Comparison of ENCODE assay signal across 1 cellular context in the genomic region with DNA sequence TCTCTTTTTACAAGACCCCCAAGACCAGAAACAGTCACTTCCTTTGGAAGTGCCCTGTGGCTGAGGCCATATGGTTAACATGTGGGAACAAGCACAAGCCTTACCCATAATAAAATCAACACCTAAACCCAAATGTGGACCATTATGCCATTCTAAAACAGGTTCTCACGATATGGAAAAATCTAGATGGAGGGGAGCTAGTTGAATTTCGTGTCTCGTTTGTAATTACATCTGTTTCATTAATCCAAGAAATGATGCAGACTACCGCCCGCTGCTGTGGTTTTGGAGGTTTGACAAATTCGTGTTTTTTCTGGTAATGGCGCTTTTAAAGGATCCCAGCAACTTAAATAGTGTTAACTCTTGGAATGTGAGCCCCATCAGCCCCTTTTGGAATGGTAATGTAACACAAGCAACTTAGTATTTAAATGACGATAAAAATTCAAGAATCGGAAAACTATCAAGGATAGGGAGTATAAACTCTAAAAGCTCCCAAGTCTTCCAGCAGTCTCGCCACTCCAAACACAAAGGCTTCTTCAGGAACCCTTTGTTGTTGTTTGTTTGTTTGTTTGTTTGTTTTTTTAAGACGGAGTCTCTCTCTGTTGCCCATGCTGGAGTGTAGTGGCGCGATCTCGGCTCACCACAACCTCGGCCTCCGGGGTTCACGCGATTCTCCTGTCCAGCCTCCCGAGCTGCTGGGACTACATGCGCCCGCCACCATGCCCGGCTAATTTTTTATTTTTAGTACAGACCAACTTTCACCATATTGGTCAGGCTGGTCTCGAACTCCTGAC.
TF ChIP-seq lines count a peak whose summit lies in the region.

No MANE protein-coding gene starts in this region.

TF ChIP-seq in HCT116, 20 proteins besides CTCF, POLR2A, EP300 and RAD21:
- TF ChIP-seq SP1 (IDR thresholded peaks at IDR 0.05; ENCODE audit: low read depth), result no peak
- TF ChIP-seq, protein P1, sequence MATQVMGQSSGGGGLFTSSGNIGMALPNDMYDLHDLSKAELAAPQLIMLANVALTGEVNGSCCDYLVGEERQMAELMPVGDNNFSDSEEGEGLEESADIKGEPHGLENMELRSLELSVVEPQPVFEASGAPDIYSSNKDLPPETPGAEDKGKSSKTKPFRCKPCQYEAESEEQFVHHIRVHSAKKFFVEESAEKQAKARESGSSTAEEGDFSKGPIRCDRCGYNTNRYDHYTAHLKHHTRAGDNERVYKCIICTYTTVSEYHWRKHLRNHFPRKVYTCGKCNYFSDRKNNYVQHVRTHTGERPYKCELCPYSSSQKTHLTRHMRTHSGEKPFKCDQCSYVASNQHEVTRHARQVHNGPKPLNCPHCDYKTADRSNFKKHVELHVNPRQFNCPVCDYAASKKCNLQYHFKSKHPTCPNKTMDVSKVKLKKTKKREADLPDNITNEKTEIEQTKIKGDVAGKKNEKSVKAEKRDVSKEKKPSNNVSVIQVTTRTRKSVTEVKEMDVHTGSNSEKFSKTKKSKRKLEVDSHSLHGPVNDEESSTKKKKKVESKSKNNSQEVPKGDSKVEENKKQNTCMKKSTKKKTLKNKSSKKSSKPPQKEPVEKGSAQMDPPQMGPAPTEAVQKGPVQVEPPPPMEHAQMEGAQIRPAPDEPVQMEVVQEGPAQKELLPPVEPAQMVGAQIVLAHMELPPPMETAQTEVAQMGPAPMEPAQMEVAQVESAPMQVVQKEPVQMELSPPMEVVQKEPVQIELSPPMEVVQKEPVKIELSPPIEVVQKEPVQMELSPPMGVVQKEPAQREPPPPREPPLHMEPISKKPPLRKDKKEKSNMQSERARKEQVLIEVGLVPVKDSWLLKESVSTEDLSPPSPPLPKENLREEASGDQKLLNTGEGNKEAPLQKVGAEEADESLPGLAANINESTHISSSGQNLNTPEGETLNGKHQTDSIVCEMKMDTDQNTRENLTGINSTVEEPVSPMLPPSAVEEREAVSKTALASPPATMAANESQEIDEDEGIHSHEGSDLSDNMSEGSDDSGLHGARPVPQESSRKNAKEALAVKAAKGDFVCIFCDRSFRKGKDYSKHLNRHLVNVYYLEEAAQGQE (IDR thresholded peaks at IDR 0.05; ENCODE audit: low read depth), result no peak
- no peak for TF ChIP-seq JUND (IDR thresholded peaks at IDR 0.05)
- TF ChIP-seq, protein P2, sequence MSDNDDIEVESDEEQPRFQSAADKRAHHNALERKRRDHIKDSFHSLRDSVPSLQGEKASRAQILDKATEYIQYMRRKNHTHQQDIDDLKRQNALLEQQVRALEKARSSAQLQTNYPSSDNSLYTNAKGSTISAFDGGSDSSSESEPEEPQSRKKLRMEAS (IDR thresholded peaks at IDR 0.05), result no peak
- TF ChIP-seq, protein P3, sequence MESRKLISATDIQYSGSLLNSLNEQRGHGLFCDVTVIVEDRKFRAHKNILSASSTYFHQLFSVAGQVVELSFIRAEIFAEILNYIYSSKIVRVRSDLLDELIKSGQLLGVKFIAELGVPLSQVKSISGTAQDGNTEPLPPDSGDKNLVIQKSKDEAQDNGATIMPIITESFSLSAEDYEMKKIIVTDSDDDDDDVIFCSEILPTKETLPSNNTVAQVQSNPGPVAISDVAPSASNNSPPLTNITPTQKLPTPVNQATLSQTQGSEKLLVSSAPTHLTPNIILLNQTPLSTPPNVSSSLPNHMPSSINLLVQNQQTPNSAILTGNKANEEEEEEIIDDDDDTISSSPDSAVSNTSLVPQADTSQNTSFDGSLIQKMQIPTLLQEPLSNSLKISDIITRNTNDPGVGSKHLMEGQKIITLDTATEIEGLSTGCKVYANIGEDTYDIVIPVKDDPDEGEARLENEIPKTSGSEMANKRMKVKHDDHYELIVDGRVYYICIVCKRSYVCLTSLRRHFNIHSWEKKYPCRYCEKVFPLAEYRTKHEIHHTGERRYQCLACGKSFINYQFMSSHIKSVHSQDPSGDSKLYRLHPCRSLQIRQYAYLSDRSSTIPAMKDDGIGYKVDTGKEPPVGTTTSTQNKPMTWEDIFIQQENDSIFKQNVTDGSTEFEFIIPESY (IDR thresholded peaks at IDR 0.05; ENCODE audit: extremely low read depth, insufficient replicate concordance, low read length), result no peak
- TF ChIP-seq CEBPB (IDR thresholded peaks at IDR 0.05; ENCODE audit: low read depth), result no peak
- no peak for TF ChIP-seq EZH2phosphoT487 (IDR thresholded peaks at IDR 0.05; ENCODE audit: borderline replicate concordance)
- no peak for TF ChIP-seq POLR2AphosphoS5 (IDR thresholded peaks at IDR 0.05; ENCODE audit: low read depth, low read length)
- no peak for TF ChIP-seq EZH2 (IDR thresholded peaks at IDR 0.05)
- no peak for TF ChIP-seq ZNF274 (IDR thresholded peaks at IDR 0.05; ENCODE audit: low read depth, low read length)
- no peak for TF ChIP-seq ZFX (IDR thresholded peaks at IDR 0.05)
- no peak for TF ChIP-seq FOSL1 (IDR thresholded peaks at IDR 0.05; ENCODE audit: low read depth)
- no peak for TF ChIP-seq YY1 (IDR thresholded peaks at IDR 0.05; ENCODE audit: extremely low read depth, insufficient replicate concordance, low read depth, low read length)
- no peak for TF ChIP-seq TCF7L2 (IDR thresholded peaks at IDR 0.05; ENCODE audit: borderline replicate concordance, extremely low read depth, insufficient read depth, insufficient read length)
